ENCODE assay signal across 9 cellular contexts in genomic region chr22:31080164-31080847, GRCh38. TPM values are rescaled to one million over a fixed set of nuclear protein-coding genes. Genes with fewer than 3 reads are reported as not detected.
A peak's percentile ranks its signal among the peaks of the same experiment; 100 is the strongest.
DNase-seq lines count a peak whose midpoint lies in the region; ATAC-seq, FAIRE-seq and TF ChIP-seq lines count a peak whose summit lies in the region.
"Had no signal": no experiment of that assay in that cellular context is flagged by ENCODE, and none has a peak within 500 bp of the region (broad histone marks: within the 10 kb centered on the region; RNA-seq: fewer than 3 reads in every experiment).

No MANE protein-coding gene starts in this region.

- no peaks in the 10 kb centered on the region for H3K27me3 ChIP-seq in thyroid gland

- H3K27ac Mint-ChIP-seq in activated T-cell treated with anti-CD3 and anti-CD28 coated beads, Interleukin-2, amount 50 U/mL, for 72 hours = no peak overlapping the region
- H3K27ac Mint-ChIP-seq in activated naive CD8-positive, alpha-beta T cell = no peak overlapping the region

- peak overlapping the region; percentile 89 to 96 for H3K4me3 Mint-ChIP-seq in activated T-cell treated with anti-CD3 and anti-CD28 coated beads, Interleukin-2, amount 50 U/mL, for 72 hours
- peak overlapping the region; percentile 94 for H3K4me3 Mint-ChIP-seq in activated naive CD8-positive, alpha-beta T cell

- H3K4me1 ChIP-seq in kidney (ENCODE audit: control insufficient read depth in 1 of 2, insufficient read depth in 1 of 2, low read depth in 1 of 2, low read length in 2 of 2) (peaks cover 24 to 41% of the 10 kb centered on the region in 2 donors), thyroid gland (peaks cover 24 to 44% of the 10 kb centered on the region in 2 donors)

- FAIRE-seq in kidney (lab: Jason Lieb, UNC) = no peak
- FAIRE-seq: TTC549 had no signal

- no peaks in the 10 kb centered on the region for H3K9me3 Mint-ChIP-seq in activated T-cell treated with anti-CD3 and anti-CD28 coated beads, Interleukin-2, amount 50 U/mL, for 72 hours
- no peaks in the 10 kb centered on the region for H3K9me3 Mint-ChIP-seq in activated naive CD8-positive, alpha-beta T cell (ENCODE audit: low read depth)

- TF ChIP-seq CTCF in kidney (IDR thresholded peaks at IDR 0.05; ENCODE audit: borderline replicate concordance, extremely low read depth, insufficient read depth) (no peak), thyroid gland (IDR thresholded peaks at IDR 0.05) (no peak), GM13976 (IDR thresholded peaks at IDR 0.05; ENCODE audit: borderline replicate concordance, control extremely low read depth, extremely low read depth, insufficient read depth, missing control alignments) (no peak)

- in situ Hi-C loops in GM13976 (cut with MboI; ENCODE audit: low sequenced_read_pairs, unreplicated experiment) = no loop called here

- peak overlapping the region; percentile 94 to 97 for H3K27ac ChIP-seq in kidney (ENCODE audit: low read depth in 2 of 2, low read length in 2 of 2)
- peak overlapping the region; percentile 24 to 91 (median 87) for H3K27ac ChIP-seq in thyroid gland

- 38 to 54% methylated on average over 3 to 5 of the region's 5 CpGs for WGBS in thyroid gland, 2 donors

- peak overlapping the region; percentile 27 to 78 for H3K9ac ChIP-seq in kidney (ENCODE audit: low read length in 2 of 2)

- no peak for TF ChIP-seq POLR2A in thyroid gland (IDR thresholded peaks at IDR 0.05)

- peaks cover 0 to 8% of the 10 kb centered on the region in 2 donors for H3K36me3 ChIP-seq in kidney (ENCODE audit: control insufficient read depth in 1 of 2, insufficient read depth in 2 of 2, low read length in 2 of 2)
- no peaks in the 10 kb centered on the region for H3K36me3 ChIP-seq in thyroid gland

- no peak for ATAC-seq in activated T-cell treated with anti-CD3 and anti-CD28 coated beads, Interleukin-2, amount 50 U/mL, for 72 hours (replicated peaks in 1 of 2)

- H3K9me3 ChIP-seq in kidney (ENCODE audit: control insufficient read depth in 1 of 2, low read length in 2 of 2) = no peaks in the 10 kb centered on the region
- H3K9me3 ChIP-seq in thyroid gland = no peaks in the 10 kb centered on the region

- no peaks in the 10 kb centered on the region for H3K36me3 Mint-ChIP-seq in activated T-cell treated with anti-CD3 and anti-CD28 coated beads, Interleukin-2, amount 50 U/mL, for 72 hours (ENCODE audit: insufficient read depth in 2 of 2)
- H3K36me3 Mint-ChIP-seq in activated naive CD8-positive, alpha-beta T cell = no peaks in the 10 kb centered on the region

- no peak for DNase-seq in activated T-cell treated with anti-CD3 and anti-CD28 coated beads, Interleukin-2, amount 50 U/mL, for 72 hours
- DNase-seq in activated T-cell treated with anti-CD3 and anti-CD28 coated beads, Interleukin-2, amount 50 U/mL, for 48 hours = no peak
- no peak for DNase-seq in kidney
- no peak for DNase-seq in thyroid gland
- no peak for DNase-seq in SHP77 (lab: John Stamatoyannopoulos, UW)
- no peak for DNase-seq in activated CD8-positive, alpha-beta memory T cell treated with anti-CD3 and anti-CD28 coated beads for 24 hours
- DNase-seq in GM13976 (ENCODE audit: low spot score) = no peak

- H3K4me1 Mint-ChIP-seq in activated T-cell treated with anti-CD3 and anti-CD28 coated beads, Interleukin-2, amount 50 U/mL, for 72 hours (ENCODE audit: low read depth) = peaks cover 33% of the 10 kb centered on the region
- peaks cover 34% of the 10 kb centered on the region for H3K4me1 Mint-ChIP-seq in activated naive CD8-positive, alpha-beta T cell (ENCODE audit: low read depth)

- intact Hi-C loops in kidney (cut with DNase I) = no loop called here
- intact Hi-C loops in thyroid gland (cut with DNase I) = no loop called here

- H3K4me3 ChIP-seq in kidney (ENCODE audit: low read length in 2 of 2) (peak overlapping the region; percentile 57 to 84), thyroid gland (replicated peaks in 1 of 3) (peak overlapping the region in 2 of 3 donors; percentile 22 to 65)

- H3K27me3 Mint-ChIP-seq in activated T-cell treated with anti-CD3 and anti-CD28 coated beads, Interleukin-2, amount 50 U/mL, for 72 hours (ENCODE audit: low read depth) = no peaks in the 10 kb centered on the region
- no peaks in the 10 kb centered on the region for H3K27me3 Mint-ChIP-seq in activated naive CD8-positive, alpha-beta T cell

RNA-seq across cellular contexts. Expression of gene SMTN, which starts 0.8 kb away (rescaled TPM):
- total RNA-seq in activated T-cell treated with anti-CD3 and anti-CD28 coated beads, Interleukin-2, amount 50 U/mL, for 72 hours = 10 to 100 TPM; 33.1 to 40.2 TPM
- total RNA-seq in kidney (67.7 TPM), thyroid gland (10 to 100 TPM; 46.2 to 60.3 (median 54.2) TPM)
- polyA plus RNA-seq in kidney (ENCODE audit: insufficient read depth, low read depth, low replicate concordance) = 64.4 TPM

RNA-seq across cellular contexts. Expression of gene SELENOM, which starts 27.1 kb away (rescaled TPM):
- total RNA-seq in activated T-cell treated with anti-CD3 and anti-CD28 coated beads, Interleukin-2, amount 50 U/mL, for 72 hours = 10 to 100 TPM in 1 of 2 donors, 1 to 10 TPM in 1; 6.8 to 13.5 TPM
- 154 TPM for total RNA-seq in kidney
- polyA plus RNA-seq in kidney (ENCODE audit: insufficient read depth, low read depth, low replicate concordance) = 291 TPM
- 100 to 1,000 TPM; 208 to 501 (median 314) TPM for total RNA-seq in thyroid gland

RNA-seq across cellular contexts. Expression of gene INPP5J, which starts 42.5 kb away (rescaled TPM):
- total RNA-seq in activated T-cell treated with anti-CD3 and anti-CD28 coated beads, Interleukin-2, amount 50 U/mL, for 72 hours = under 1 TPM; 0.29 to 0.37 TPM
- total RNA-seq in kidney (6.2 TPM), thyroid gland (100 to 1,000 TPM; 180 to 665 (median 442) TPM)
- polyA plus RNA-seq in kidney (ENCODE audit: insufficient read depth, low read depth, low replicate concordance) = 44.7 TPM

Comparison
In these comparisons a context has a peak if more than half of its experiments do, and no peak if none do; other contexts are left out.
1. RNA of gene SELENOM, which starts 27.1 kb away (total RNA-seq): 208 to 501 TPM in thyroid gland and 154 TPM in kidney (single experiment); 6.8 to 13.5 TPM in activated T-cell treated with anti-CD3 and anti-CD28 coated beads, Interleukin-2, amount 50 U/mL, for 72 hours; every median in the first group is over 10 times any median in the second.
2. RNA of gene INPP5J, which starts 42.5 kb away (total RNA-seq): 180 to 665 TPM in thyroid gland; 6.2 TPM in kidney (single experiment) and 0.29 to 0.37 TPM in activated T-cell treated with anti-CD3 and anti-CD28 coated beads, Interleukin-2, amount 50 U/mL, for 72 hours; every median in the first group is over 10 times any median in the second.